1 cellular context compared by ENCODE assay signal in genomic region chr2:162065767-162066166, GRCh38.
TF ChIP-seq lines count a peak whose summit lies in the region.

No MANE protein-coding gene starts in this region.

TF ChIP-seq in HepG2, 621 proteins besides CTCF, POLR2A, EP300 and RAD21 (continues in another document):
- TF ChIP-seq ZNF24 (IDR thresholded peaks at IDR 0.05) (no peak), REPIN1 (CRISPR knock-in tag; IDR thresholded peaks at IDR 0.05; ENCODE audit: borderline replicate concordance, low read depth) (no peak), ZSCAN30 (CRISPR knock-in tag; IDR thresholded peaks at IDR 0.05) (no peak), WIZ (CRISPR knock-in tag; IDR thresholded peaks at IDR 0.05) (no peak), GATAD2A (CRISPR knock-in tag; IDR thresholded peaks at IDR 0.05) (peak; percentile 44; the same call in 1 of the 2 replicates), HOXA3 (CRISPR knock-in tag; IDR thresholded peaks at IDR 0.05) (no peak), NFIC (IDR thresholded peaks at IDR 0.05; ENCODE audit: low read length) (peak; percentile 32; the same call in 1 of the 2 replicates), GLMP (CRISPR knock-in tag; IDR thresholded peaks at IDR 0.05; ENCODE audit: borderline replicate concordance) (no peak), SP5 (CRISPR knock-in tag; IDR thresholded peaks at IDR 0.05; ENCODE audit: borderline replicate concordance, low read depth) (no peak), TCF7 (IDR thresholded peaks at IDR 0.05; ENCODE audit: low read depth) (peak; percentile 48; the same call in 1 of the 2 replicates), ATF7 (IDR thresholded peaks at IDR 0.05) (no peak), ATF7 (CRISPR knock-in tag; IDR thresholded peaks at IDR 0.05) (no peak), BORCS8-MEF2B (CRISPR knock-in tag; IDR thresholded peaks at IDR 0.05) (no peak), HHEX (CRISPR knock-in tag; IDR thresholded peaks at IDR 0.05) (0 out of 2 replicates have a peak, but pooled peaks have one; percentile 26), TBP (CRISPR knock-in tag; IDR thresholded peaks at IDR 0.05) (no peak), SOX6 (IDR thresholded peaks at IDR 0.05) (no peak), SOX6 (CRISPR knock-in tag; IDR thresholded peaks at IDR 0.05) (peak; percentile 87), ZNF33B (CRISPR knock-in tag; IDR thresholded peaks at IDR 0.05) (no peak), GFI1 (CRISPR knock-in tag; IDR thresholded peaks at IDR 0.05; ENCODE audit: borderline replicate concordance) (peak; percentile 99), IKZF4 (CRISPR knock-in tag; IDR thresholded peaks at IDR 0.05; ENCODE audit: borderline replicate concordance, low read depth, not compliant biosample characterization) (no peak), FOXJ3 (CRISPR knock-in tag; IDR thresholded peaks at IDR 0.05; ENCODE audit: borderline replicate concordance) (peak; percentile 18; the same call in 1 of the 2 replicates), PHF20 (CRISPR knock-in tag; IDR thresholded peaks at IDR 0.05) (no peak), STAT5B (CRISPR knock-in tag; IDR thresholded peaks at IDR 0.05) (no peak), ZNF253 (CRISPR knock-in tag; IDR thresholded peaks at IDR 0.05; ENCODE audit: borderline replicate concordance) (no peak), FOXA3 (CRISPR knock-in tag; IDR thresholded peaks at IDR 0.05) (peak; percentile 69), NFATC3 (CRISPR knock-in tag; IDR thresholded peaks at IDR 0.05) (no peak), ISL2 (CRISPR knock-in tag; IDR thresholded peaks at IDR 0.05) (peak; percentile 53; the same call in 1 of the 2 replicates), FLYWCH1 (CRISPR knock-in tag; IDR thresholded peaks at IDR 0.05) (no peak), ZFP1 (CRISPR knock-in tag; IDR thresholded peaks at IDR 0.05) (no peak), RCOR2 (CRISPR knock-in tag; IDR thresholded peaks at IDR 0.05) (peak; percentile 59; the same call in 1 of the 2 replicates), SP2 (CRISPR knock-in tag; IDR thresholded peaks at IDR 0.05) (no peak), FOXP4 (CRISPR knock-in tag; IDR thresholded peaks at IDR 0.05) (0 out of 2 replicates have a peak, but pooled peaks have one; percentile 31), NR2F6 (IDR thresholded peaks at IDR 0.05) (0 out of 2 replicates have a peak, but pooled peaks have one; percentile 42), NR2F6 (CRISPR knock-in tag; IDR thresholded peaks at IDR 0.05) (no peak), PITX1 (CRISPR knock-in tag; IDR thresholded peaks at IDR 0.05) (0 out of 2 replicates have a peak, but pooled peaks have one; percentile 31), ZHX1 (CRISPR knock-in tag; IDR thresholded peaks at IDR 0.05; ENCODE audit: low read depth) (no peak), TARDBP (CRISPR knock-in tag; IDR thresholded peaks at IDR 0.05) (0 out of 2 replicates have a peak, but pooled peaks have one; percentile 22)
- TF ChIP-seq, protein P1, sequence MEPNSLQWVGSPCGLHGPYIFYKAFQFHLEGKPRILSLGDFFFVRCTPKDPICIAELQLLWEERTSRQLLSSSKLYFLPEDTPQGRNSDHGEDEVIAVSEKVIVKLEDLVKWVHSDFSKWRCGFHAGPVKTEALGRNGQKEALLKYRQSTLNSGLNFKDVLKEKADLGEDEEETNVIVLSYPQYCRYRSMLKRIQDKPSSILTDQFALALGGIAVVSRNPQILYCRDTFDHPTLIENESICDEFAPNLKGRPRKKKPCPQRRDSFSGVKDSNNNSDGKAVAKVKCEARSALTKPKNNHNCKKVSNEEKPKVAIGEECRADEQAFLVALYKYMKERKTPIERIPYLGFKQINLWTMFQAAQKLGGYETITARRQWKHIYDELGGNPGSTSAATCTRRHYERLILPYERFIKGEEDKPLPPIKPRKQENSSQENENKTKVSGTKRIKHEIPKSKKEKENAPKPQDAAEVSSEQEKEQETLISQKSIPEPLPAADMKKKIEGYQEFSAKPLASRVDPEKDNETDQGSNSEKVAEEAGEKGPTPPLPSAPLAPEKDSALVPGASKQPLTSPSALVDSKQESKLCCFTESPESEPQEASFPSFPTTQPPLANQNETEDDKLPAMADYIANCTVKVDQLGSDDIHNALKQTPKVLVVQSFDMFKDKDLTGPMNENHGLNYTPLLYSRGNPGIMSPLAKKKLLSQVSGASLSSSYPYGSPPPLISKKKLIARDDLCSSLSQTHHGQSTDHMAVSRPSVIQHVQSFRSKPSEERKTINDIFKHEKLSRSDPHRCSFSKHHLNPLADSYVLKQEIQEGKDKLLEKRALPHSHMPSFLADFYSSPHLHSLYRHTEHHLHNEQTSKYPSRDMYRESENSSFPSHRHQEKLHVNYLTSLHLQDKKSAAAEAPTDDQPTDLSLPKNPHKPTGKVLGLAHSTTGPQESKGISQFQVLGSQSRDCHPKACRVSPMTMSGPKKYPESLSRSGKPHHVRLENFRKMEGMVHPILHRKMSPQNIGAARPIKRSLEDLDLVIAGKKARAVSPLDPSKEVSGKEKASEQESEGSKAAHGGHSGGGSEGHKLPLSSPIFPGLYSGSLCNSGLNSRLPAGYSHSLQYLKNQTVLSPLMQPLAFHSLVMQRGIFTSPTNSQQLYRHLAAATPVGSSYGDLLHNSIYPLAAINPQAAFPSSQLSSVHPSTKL (CRISPR knock-in tag; IDR thresholded peaks at IDR 0.05): peak; percentile 58; the same call in 1 of the 2 replicates
- TF ChIP-seq, protein P2, sequence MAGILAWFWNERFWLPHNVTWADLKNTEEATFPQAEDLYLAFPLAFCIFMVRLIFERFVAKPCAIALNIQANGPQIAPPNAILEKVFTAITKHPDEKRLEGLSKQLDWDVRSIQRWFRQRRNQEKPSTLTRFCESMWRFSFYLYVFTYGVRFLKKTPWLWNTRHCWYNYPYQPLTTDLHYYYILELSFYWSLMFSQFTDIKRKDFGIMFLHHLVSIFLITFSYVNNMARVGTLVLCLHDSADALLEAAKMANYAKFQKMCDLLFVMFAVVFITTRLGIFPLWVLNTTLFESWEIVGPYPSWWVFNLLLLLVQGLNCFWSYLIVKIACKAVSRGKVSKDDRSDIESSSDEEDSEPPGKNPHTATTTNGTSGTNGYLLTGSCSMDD (CRISPR knock-in tag; IDR thresholded peaks at IDR 0.05): no peak
- TF ChIP-seq, protein P3, sequence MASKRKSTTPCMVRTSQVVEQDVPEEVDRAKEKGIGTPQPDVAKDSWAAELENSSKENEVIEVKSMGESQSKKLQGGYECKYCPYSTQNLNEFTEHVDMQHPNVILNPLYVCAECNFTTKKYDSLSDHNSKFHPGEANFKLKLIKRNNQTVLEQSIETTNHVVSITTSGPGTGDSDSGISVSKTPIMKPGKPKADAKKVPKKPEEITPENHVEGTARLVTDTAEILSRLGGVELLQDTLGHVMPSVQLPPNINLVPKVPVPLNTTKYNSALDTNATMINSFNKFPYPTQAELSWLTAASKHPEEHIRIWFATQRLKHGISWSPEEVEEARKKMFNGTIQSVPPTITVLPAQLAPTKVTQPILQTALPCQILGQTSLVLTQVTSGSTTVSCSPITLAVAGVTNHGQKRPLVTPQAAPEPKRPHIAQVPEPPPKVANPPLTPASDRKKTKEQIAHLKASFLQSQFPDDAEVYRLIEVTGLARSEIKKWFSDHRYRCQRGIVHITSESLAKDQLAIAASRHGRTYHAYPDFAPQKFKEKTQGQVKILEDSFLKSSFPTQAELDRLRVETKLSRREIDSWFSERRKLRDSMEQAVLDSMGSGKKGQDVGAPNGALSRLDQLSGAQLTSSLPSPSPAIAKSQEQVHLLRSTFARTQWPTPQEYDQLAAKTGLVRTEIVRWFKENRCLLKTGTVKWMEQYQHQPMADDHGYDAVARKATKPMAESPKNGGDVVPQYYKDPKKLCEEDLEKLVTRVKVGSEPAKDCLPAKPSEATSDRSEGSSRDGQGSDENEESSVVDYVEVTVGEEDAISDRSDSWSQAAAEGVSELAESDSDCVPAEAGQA (IDR thresholded peaks at IDR 0.05; ENCODE audit: low read depth): no peak
- TF ChIP-seq, protein P3 (CRISPR knock-in tag; IDR thresholded peaks at IDR 0.05; ENCODE audit: borderline replicate concordance): no peak
- TF ChIP-seq, protein P4, sequence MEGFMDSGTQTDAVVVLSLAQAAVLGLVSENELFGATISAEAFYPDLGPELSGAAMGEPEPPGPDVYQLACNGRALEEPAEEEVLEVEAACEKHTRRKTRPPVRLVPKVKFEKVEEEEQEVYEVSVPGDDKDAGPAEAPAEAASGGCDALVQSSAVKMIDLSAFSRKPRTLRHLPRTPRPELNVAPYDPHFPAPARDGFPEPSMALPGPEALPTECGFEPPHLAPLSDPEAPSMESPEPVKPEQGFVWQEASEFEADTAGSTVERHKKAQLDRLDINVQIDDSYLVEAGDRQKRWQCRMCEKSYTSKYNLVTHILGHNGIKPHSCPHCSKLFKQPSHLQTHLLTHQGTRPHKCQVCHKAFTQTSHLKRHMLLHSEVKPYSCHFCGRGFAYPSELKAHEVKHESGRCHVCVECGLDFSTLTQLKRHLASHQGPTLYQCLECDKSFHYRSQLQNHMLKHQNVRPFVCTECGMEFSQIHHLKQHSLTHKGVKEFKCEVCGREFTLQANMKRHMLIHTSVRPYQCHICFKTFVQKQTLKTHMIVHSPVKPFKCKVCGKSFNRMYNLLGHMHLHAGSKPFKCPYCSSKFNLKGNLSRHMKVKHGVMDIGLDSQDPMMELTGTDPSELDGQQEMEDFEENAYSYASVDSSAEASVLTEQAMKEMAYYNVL (CRISPR knock-in tag; IDR thresholded peaks at IDR 0.05; ENCODE audit: borderline replicate concordance): peak; percentile 55; the same call in 1 of the 2 replicates
- TF ChIP-seq, protein P5, sequence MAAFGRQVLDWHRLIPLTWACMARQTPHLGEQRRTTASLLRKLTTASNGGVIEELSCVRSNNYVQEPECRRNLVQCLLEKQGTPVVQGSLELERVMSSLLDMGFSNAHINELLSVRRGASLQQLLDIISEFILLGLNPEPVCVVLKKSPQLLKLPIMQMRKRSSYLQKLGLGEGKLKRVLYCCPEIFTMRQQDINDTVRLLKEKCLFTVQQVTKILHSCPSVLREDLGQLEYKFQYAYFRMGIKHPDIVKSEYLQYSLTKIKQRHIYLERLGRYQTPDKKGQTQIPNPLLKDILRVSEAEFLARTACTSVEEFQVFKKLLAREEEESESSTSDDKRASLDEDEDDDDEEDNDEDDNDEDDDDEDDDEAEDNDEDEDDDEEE (CRISPR knock-in tag; IDR thresholded peaks at IDR 0.05): no peak
- TF ChIP-seq, protein P6, sequence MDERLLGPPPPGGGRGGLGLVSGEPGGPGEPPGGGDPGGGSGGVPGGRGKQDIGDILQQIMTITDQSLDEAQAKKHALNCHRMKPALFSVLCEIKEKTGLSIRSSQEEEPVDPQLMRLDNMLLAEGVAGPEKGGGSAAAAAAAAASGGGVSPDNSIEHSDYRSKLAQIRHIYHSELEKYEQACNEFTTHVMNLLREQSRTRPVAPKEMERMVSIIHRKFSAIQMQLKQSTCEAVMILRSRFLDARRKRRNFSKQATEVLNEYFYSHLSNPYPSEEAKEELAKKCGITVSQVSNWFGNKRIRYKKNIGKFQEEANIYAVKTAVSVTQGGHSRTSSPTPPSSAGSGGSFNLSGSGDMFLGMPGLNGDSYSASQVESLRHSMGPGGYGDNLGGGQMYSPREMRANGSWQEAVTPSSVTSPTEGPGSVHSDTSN (CRISPR knock-in tag; IDR thresholded peaks at IDR 0.05): no peak
